Comparison of ENCODE assay signal across 8 cellular contexts in the genomic region with DNA sequence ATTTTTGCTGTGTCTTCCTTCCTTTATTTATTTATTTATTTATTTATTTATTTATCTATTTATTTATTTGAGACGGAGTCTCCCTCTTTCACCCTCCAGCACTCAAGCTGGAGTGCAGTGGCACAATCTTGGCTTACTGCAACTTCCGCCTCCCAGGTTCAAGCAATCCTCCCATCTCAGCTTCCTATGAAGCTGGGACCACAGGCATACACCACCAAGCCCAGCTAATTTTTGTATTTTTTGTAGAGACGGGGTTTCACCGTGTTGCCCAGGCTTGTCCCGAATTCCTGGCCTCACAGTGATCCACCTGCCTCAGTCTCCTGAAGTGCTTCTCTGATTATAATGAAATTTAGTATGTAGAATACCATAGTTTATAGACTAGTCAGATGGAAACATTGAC. TPM values are rescaled to one million over a fixed set of nuclear protein-coding genes. Genes with fewer than 3 reads are reported as not detected.
DNase-seq lines count a peak whose midpoint lies in the region; ATAC-seq and TF ChIP-seq lines count a peak whose summit lies in the region.
"Not testable (repeated sequence)": the region's sequence is repeated elsewhere in the genome, so short reads cannot be mapped to it uniquely, and the experiment has no call there.

No MANE protein-coding gene starts in this region.

- H3K27ac Mint-ChIP-seq in T-helper 1 cell treated with Interleukin-12 subunit alpha and Interleukin-12 subunit beta and Interleukin-4 antibody, amounts not matched to agents 30 μg/mL and 1 μg/mL, for 36 hours = peak overlapping the region; percentile 91
- peak overlapping the region; percentile 96 for H3K27ac Mint-ChIP-seq in activated T-helper 17 cell treated with anti-CD3 and anti-CD28 coated beads, Interleukin-2, amount 50 U/mL, for 72 hours
- H3K27ac Mint-ChIP-seq in naive B cell = peak overlapping the region in 2 of 6 donors; percentile 84 to 87
- H3K27ac Mint-ChIP-seq in stimulated activated naive CD8-positive, alpha-beta T cell treated with anti-CD3 and anti-CD28 coated beads, Interleukin-15, Interleukin-2, amounts not matched to agents 100 ng/mL and 50 ng/mL, for 24 hours = peak overlapping the region; percentile 79

- H3K79me2 ChIP-seq in KMS-11 (ENCODE audit: insufficient read depth, low read depth) = peaks cover 60% of the 10 kb centered on the region

- TF ChIP-seq CTCF in KMS-11 (conservative IDR thresholded peaks at IDR 0.05; ENCODE audit: low read depth, low read length); dorsolateral prefrontal cortex (IDR thresholded peaks at IDR 0.05 in 54 of 56, conservative IDR thresholded peaks at IDR 0.05 in 2 of 56; ENCODE audit: low read depth in 1 of 56, partially characterized antibody in 56 of 56): not testable (repeated sequence)

- H3K9ac ChIP-seq in KMS-11 = peak overlapping the region; percentile 75; the same call in 1 of the 2 replicates

- not testable (repeated sequence) for H3K27me3 ChIP-seq in KMS-11 (ENCODE audit: insufficient read depth, low read depth); dorsolateral prefrontal cortex

- H3K27ac ChIP-seq in KMS-11 (peak overlapping the region; percentile 28; the same call in 1 of the 2 replicates), dorsolateral prefrontal cortex (peak overlapping the region in 25 of 59 donors; percentile 9 to 76 (median 48))

- peak overlapping the region; percentile 79 for H3K4me2 ChIP-seq in KMS-11

- peaks cover 57% of the 10 kb centered on the region for H3K4me1 Mint-ChIP-seq in T-helper 1 cell treated with Interleukin-12 subunit alpha and Interleukin-12 subunit beta and Interleukin-4 antibody, amounts not matched to agents 30 μg/mL and 1 μg/mL, for 36 hours (ENCODE audit: low read depth)
- H3K4me1 Mint-ChIP-seq in activated T-helper 17 cell treated with anti-CD3 and anti-CD28 coated beads, Interleukin-2, amount 50 U/mL, for 72 hours = peaks cover 35% of the 10 kb centered on the region
- H3K4me1 Mint-ChIP-seq in naive B cell = peaks cover 25 to 49% (median 39%) of the 10 kb centered on the region in 3 donors
- H3K4me1 Mint-ChIP-seq in stimulated activated naive CD8-positive, alpha-beta T cell treated with anti-CD3 and anti-CD28 coated beads, Interleukin-15, Interleukin-2, amounts not matched to agents 100 ng/mL and 50 ng/mL, for 24 hours (ENCODE audit: low read depth) = peaks cover 71% of the 10 kb centered on the region

- H3K4me1 ChIP-seq in KMS-11 (ENCODE audit: low read depth, poor library complexity, severe bottlenecking) = peaks cover 45% of the 10 kb centered on the region

- H3K4me3 Mint-ChIP-seq in T-helper 1 cell treated with Interleukin-12 subunit alpha and Interleukin-12 subunit beta and Interleukin-4 antibody, amounts not matched to agents 30 μg/mL and 1 μg/mL, for 36 hours = peak overlapping the region; percentile 98
- peak overlapping the region; percentile 98 for H3K4me3 Mint-ChIP-seq in activated T-helper 17 cell treated with anti-CD3 and anti-CD28 coated beads, Interleukin-2, amount 50 U/mL, for 72 hours
- H3K4me3 Mint-ChIP-seq in naive B cell = peak overlapping the region; percentile 85 to 97 (median 89)
- peak overlapping the region; percentile 89 for H3K4me3 Mint-ChIP-seq in stimulated activated naive CD8-positive, alpha-beta T cell treated with anti-CD3 and anti-CD28 coated beads, Interleukin-15, Interleukin-2, amounts not matched to agents 100 ng/mL and 50 ng/mL, for 24 hours

- not testable (repeated sequence) for H3K9me3 Mint-ChIP-seq in T-helper 1 cell treated with Interleukin-12 subunit alpha and Interleukin-12 subunit beta and Interleukin-4 antibody, amounts not matched to agents 30 μg/mL and 1 μg/mL, for 36 hours; activated T-helper 17 cell treated with anti-CD3 and anti-CD28 coated beads, Interleukin-2, amount 50 U/mL, for 72 hours; naive B cell; stimulated activated naive CD8-positive, alpha-beta T cell treated with anti-CD3 and anti-CD28 coated beads, Interleukin-15, Interleukin-2, amounts not matched to agents 100 ng/mL and 50 ng/mL, for 24 hours

- not testable (repeated sequence) for ATAC-seq in activated T-helper 17 cell treated with anti-CD3 and anti-CD28 coated beads, Interleukin-2, amount 50 U/mL, for 72 hours (replicated peaks); left cardiac atrium; naive B cell (ENCODE audit: low read depth in 2 of 2)

- H3K4me3 ChIP-seq in KMS-11 (IDR thresholded peaks at IDR 0.05; ENCODE audit: insufficient read depth, low read depth, low read length) (peak overlapping the region; percentile 41), dorsolateral prefrontal cortex (peak overlapping the region in 51 of 59 donors; percentile 4 to 60 (median 43))

- DNase-seq in CD1c-positive myeloid dendritic cell (ENCODE audit: extremely low spot score) (peak; percentile 34), left cardiac atrium (peak; percentile 31)
- not testable (repeated sequence) for DNase-seq in dorsolateral prefrontal cortex, naive B cell

- H3K36me3 ChIP-seq in KMS-11 (ENCODE audit: insufficient read depth) = not testable (repeated sequence)

- intact Hi-C loops in dorsolateral prefrontal cortex (cut with DNase I) = not testable (repeated sequence)
- intact Hi-C loops in left cardiac atrium (cut with DNase I) = loop anchor here in 1 of 2 donors (5.0 kb wide), 1 partner anchor 48 kb away; no protein-coding TSS in a partner anchor

- H3K27me3 Mint-ChIP-seq in T-helper 1 cell treated with Interleukin-12 subunit alpha and Interleukin-12 subunit beta and Interleukin-4 antibody, amounts not matched to agents 30 μg/mL and 1 μg/mL, for 36 hours (ENCODE audit: low read depth); activated T-helper 17 cell treated with anti-CD3 and anti-CD28 coated beads, Interleukin-2, amount 50 U/mL, for 72 hours; naive B cell; stimulated activated naive CD8-positive, alpha-beta T cell treated with anti-CD3 and anti-CD28 coated beads, Interleukin-15, Interleukin-2, amounts not matched to agents 100 ng/mL and 50 ng/mL, for 24 hours: not testable (repeated sequence)

- H3K36me3 Mint-ChIP-seq in T-helper 1 cell treated with Interleukin-12 subunit alpha and Interleukin-12 subunit beta and Interleukin-4 antibody, amounts not matched to agents 30 μg/mL and 1 μg/mL, for 36 hours (ENCODE audit: low read depth) = peaks cover 34% of the 10 kb centered on the region
- peaks cover 44% of the 10 kb centered on the region for H3K36me3 Mint-ChIP-seq in activated T-helper 17 cell treated with anti-CD3 and anti-CD28 coated beads, Interleukin-2, amount 50 U/mL, for 72 hours (ENCODE audit: low read depth)
- H3K36me3 Mint-ChIP-seq in naive B cell = not testable (repeated sequence)
- peaks cover 15% of the 10 kb centered on the region for H3K36me3 Mint-ChIP-seq in stimulated activated naive CD8-positive, alpha-beta T cell treated with anti-CD3 and anti-CD28 coated beads, Interleukin-15, Interleukin-2, amounts not matched to agents 100 ng/mL and 50 ng/mL, for 24 hours (ENCODE audit: low read depth)

- not testable (repeated sequence) for H4K20me1 ChIP-seq in KMS-11 (ENCODE audit: insufficient read depth)

- H2AFZ ChIP-seq in KMS-11 (ENCODE audit: low read depth) = not testable (repeated sequence)

RNA-seq across cellular contexts. Expression of a gene that starts 0.9 kb away (rescaled TPM):
- 10 to 100 TPM; 10.8 to 22.7 TPM for total RNA-seq in activated T-helper 17 cell treated with anti-CD3 and anti-CD28 coated beads, Interleukin-2, amount 50 U/mL, for 72 hours
- total RNA-seq in dorsolateral prefrontal cortex = 1 to 10 TPM; 1.5 to 9.8 (median 4.2) TPM
- 1 to 10 TPM; 7.1 to 9.9 TPM for total RNA-seq in left cardiac atrium
- polyA plus RNA-seq in naive B cell (ENCODE audit: low read depth in 6 of 6) = 1 to 10 TPM; 2.7 to 8.1 (median 4.7) TPM
